In the genomic region with DNA sequence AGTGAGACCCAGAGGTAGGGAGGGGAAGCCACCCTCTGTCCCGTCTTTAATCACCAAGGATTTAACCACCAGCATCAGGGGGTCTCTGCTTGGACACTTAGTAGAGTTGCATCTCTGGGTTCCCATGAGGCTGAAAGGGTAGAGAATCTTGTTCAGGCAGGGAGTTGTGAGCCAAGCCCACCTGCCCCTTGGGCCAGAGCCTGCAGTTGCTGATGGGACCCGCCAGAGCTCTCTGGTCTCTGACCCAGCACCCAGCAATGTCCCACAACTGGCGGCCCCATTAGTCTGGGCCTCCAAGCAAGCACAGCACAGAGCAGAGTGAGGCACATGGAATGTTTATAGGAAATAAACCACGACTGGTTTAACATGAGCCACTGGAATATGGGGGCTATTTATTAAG, we compare ENCODE assay signal across 1 cellular context.
TF ChIP-seq lines count a peak whose summit lies in the region.

No MANE protein-coding gene starts in this region.

TF ChIP-seq in IMR-90, 13 proteins besides CTCF, POLR2A, EP300 and RAD21 (continued from another document):
- TF ChIP-seq ELK1 (IDR thresholded peaks at IDR 0.05; ENCODE audit: borderline replicate concordance, low read depth, low read length) (no peak), RCOR1 (IDR thresholded peaks at IDR 0.05; ENCODE audit: insufficient replicate concordance, low read length) (no peak), CHD1 (IDR thresholded peaks at IDR 0.05; ENCODE audit: low read depth, low read length) (no peak), SMC3 (IDR thresholded peaks at IDR 0.05; ENCODE audit: low read depth, low read length) (no peak), FOS (IDR thresholded peaks at IDR 0.05; ENCODE audit: low read depth, low read length) (peak; percentile 67), RFX5 (IDR thresholded peaks at IDR 0.05; ENCODE audit: low read depth, low read length) (no peak), USF2 (IDR thresholded peaks at IDR 0.05; ENCODE audit: low read depth, low read length) (no peak)
